ENCODE assay signal across 25 cellular contexts in the genomic region with DNA sequence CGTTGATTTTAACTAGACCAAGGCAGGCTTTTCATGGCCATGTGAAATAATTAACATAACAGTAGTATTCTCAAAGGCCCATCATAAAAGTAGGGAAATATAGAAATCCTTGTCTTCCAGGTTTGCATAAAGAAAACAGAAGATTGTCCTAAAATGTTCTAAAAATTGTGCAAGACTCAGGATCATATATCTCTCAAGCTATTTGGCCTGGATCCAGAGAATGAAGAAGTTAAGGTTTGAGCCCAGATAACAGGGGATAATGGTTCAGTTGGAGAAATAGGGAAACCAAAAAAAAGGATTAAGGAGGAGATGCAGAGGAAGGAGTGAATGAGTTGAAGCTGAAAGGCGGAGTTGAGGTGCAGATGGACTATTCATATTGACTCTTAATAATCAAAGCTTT.
"Had no signal": no experiment of that assay in that cellular context is flagged by ENCODE, and none has a peak within 500 bp of the region (broad histone marks: within the 10 kb centered on the region; RNA-seq: fewer than 3 reads in every experiment).

No MANE protein-coding gene starts in this region.

- H3K4me1 Mint-ChIP-seq: activated CD4-positive, alpha-beta memory T cell treated with anti-CD3 and anti-CD28 coated beads, Interleukin-2, amount 10 ng/mL, durations not matched to agents 7 days and 5 days; activated CD4-positive, alpha-beta T cell treated with anti-CD3 and anti-CD28 coated beads, Interleukin-2, amount 10 ng/mL, durations not matched to agents 7 days and 5 days; activated naive CD4-positive, alpha-beta T cell treated with anti-CD3 and anti-CD28 coated beads, Interleukin-2, amount 10 ng/mL, durations not matched to agents 7 days and 5 days; activated naive CD8-positive, alpha-beta T cell treated with anti-CD3 and anti-CD28 coated beads, Interleukin-2, amount 10 ng/mL, durations not matched to agents 7 days and 5 days; immature natural killer cell; naive B cell; neural crest cell had no signal

- H3K9me3 Mint-ChIP-seq: activated CD4-positive, alpha-beta memory T cell treated with anti-CD3 and anti-CD28 coated beads, Interleukin-2, amount 10 ng/mL, durations not matched to agents 7 days and 5 days; activated CD4-positive, alpha-beta T cell treated with anti-CD3 and anti-CD28 coated beads, Interleukin-2, amount 10 ng/mL, durations not matched to agents 7 days and 5 days; activated naive CD4-positive, alpha-beta T cell treated with anti-CD3 and anti-CD28 coated beads, Interleukin-2, amount 10 ng/mL, durations not matched to agents 7 days and 5 days; activated naive CD8-positive, alpha-beta T cell treated with anti-CD3 and anti-CD28 coated beads, Interleukin-2, amount 10 ng/mL, durations not matched to agents 7 days and 5 days; activated T-cell treated with anti-CD3 and anti-CD28 coated beads, Interleukin-2, amount 50 U/mL, for 24 hours; dendritic cell treated with granulocyte-macrophage colony-stimulating factor and Interleukin-4, amounts not matched to agents 40 ng/mL and 50 ng/mL, for 4 days; immature natural killer cell; mesothelial cell of epicardium; neural crest cell had no signal

- H3K4me3 ChIP-seq: esophagus squamous epithelium, heart left ventricle, psoas muscle, sigmoid colon, tibial nerve had no signal

- H3K27me3 Mint-ChIP-seq: activated naive CD4-positive, alpha-beta T cell treated with anti-CD3 and anti-CD28 coated beads, Interleukin-2, amount 10 ng/mL, durations not matched to agents 7 days and 5 days; dendritic cell treated with granulocyte-macrophage colony-stimulating factor and Interleukin-4, amounts not matched to agents 40 ng/mL and 50 ng/mL, for 4 days; naive B cell had no signal

- H3K27ac Mint-ChIP-seq: activated CD4-positive, alpha-beta memory T cell treated with anti-CD3 and anti-CD28 coated beads, Interleukin-2, amount 10 ng/mL, durations not matched to agents 7 days and 5 days; activated CD4-positive, alpha-beta T cell treated with anti-CD3 and anti-CD28 coated beads, Interleukin-2, amount 10 ng/mL, durations not matched to agents 7 days and 5 days; activated naive CD4-positive, alpha-beta T cell treated with anti-CD3 and anti-CD28 coated beads, Interleukin-2, amount 10 ng/mL, durations not matched to agents 7 days and 5 days; activated naive CD8-positive, alpha-beta T cell treated with anti-CD3 and anti-CD28 coated beads, Interleukin-2, amount 10 ng/mL, durations not matched to agents 7 days and 5 days; activated T-cell treated with anti-CD3 and anti-CD28 coated beads, Interleukin-2, amount 50 U/mL, for 24 hours; dendritic cell treated with granulocyte-macrophage colony-stimulating factor and Interleukin-4, amounts not matched to agents 40 ng/mL and 50 ng/mL, for 4 days; immature natural killer cell; mesothelial cell of epicardium had no signal

- ATAC-seq: heart left ventricle, psoas muscle had no signal

- H3K36me3 Mint-ChIP-seq: activated naive CD4-positive, alpha-beta T cell treated with anti-CD3 and anti-CD28 coated beads, Interleukin-2, amount 10 ng/mL, durations not matched to agents 7 days and 5 days; activated naive CD8-positive, alpha-beta T cell treated with anti-CD3 and anti-CD28 coated beads, Interleukin-2, amount 10 ng/mL, durations not matched to agents 7 days and 5 days; immature natural killer cell; mesothelial cell of epicardium; naive B cell had no signal

- H3K4me3 Mint-ChIP-seq: activated CD4-positive, alpha-beta memory T cell treated with anti-CD3 and anti-CD28 coated beads, Interleukin-2, amount 10 ng/mL, durations not matched to agents 7 days and 5 days; activated CD4-positive, alpha-beta T cell treated with anti-CD3 and anti-CD28 coated beads, Interleukin-2, amount 10 ng/mL, durations not matched to agents 7 days and 5 days; activated naive CD4-positive, alpha-beta T cell treated with anti-CD3 and anti-CD28 coated beads, Interleukin-2, amount 10 ng/mL, durations not matched to agents 7 days and 5 days; activated naive CD8-positive, alpha-beta T cell treated with anti-CD3 and anti-CD28 coated beads, Interleukin-2, amount 10 ng/mL, durations not matched to agents 7 days and 5 days; activated T-cell treated with anti-CD3 and anti-CD28 coated beads, Interleukin-2, amount 50 U/mL, for 24 hours; dendritic cell treated with granulocyte-macrophage colony-stimulating factor and Interleukin-4, amounts not matched to agents 40 ng/mL and 50 ng/mL, for 4 days; immature natural killer cell; mesothelial cell of epicardium; naive B cell; neural crest cell had no signal

- DNase-seq: activated CD4-positive, alpha-beta memory T cell treated with anti-CD3 and anti-CD28 coated beads, Interleukin-2, amount 10 ng/mL, durations not matched to agents 7 days and 5 days; activated CD4-positive, alpha-beta T cell treated with anti-CD3 and anti-CD28 coated beads for 1 hour; activated CD4-positive, alpha-beta T cell treated with anti-CD3 and anti-CD28 coated beads, Interleukin-2, amount 10 ng/mL, durations not matched to agents 7 days and 5 days; activated CD8-positive, alpha-beta memory T cell treated with anti-CD3 and anti-CD28 coated beads, Interleukin-2, amount 50 U/mL, for 48 hours; activated gamma-delta T cell; activated naive CD4-positive, alpha-beta T cell treated with anti-CD3 and anti-CD28 coated beads, Interleukin-2, amount 10 ng/mL, durations not matched to agents 7 days and 5 days; activated naive CD8-positive, alpha-beta T cell treated with anti-CD3 and anti-CD28 coated beads, Interleukin-2, amount 10 ng/mL, durations not matched to agents 7 days and 5 days; activated T-cell treated with anti-CD3 and anti-CD28 coated beads, Interleukin-2, amount 50 U/mL, for 24 hours; amygdala; central memory CD4-positive, alpha-beta T cell; effector CD4-positive, alpha-beta T cell; esophagus squamous epithelium; heart left ventricle; hypothalamus; immature natural killer cell; naive B cell; nucleus accumbens; psoas muscle; sigmoid colon; stimulated activated naive CD4-positive, alpha-beta T cell; T-helper 2 cell had no signal
